ENCODE assay signal across 26 cellular contexts in genomic region chr1:89733748-89734147, GRCh38.
"Had no signal": no experiment of that assay in that cellular context is flagged by ENCODE, and none has a peak within 500 bp of the region (broad histone marks: within the 10 kb centered on the region; RNA-seq: fewer than 3 reads in every experiment).

No MANE protein-coding gene starts in this region.

- H3K4me3 Mint-ChIP-seq: activated CD8-positive, alpha-beta T cell treated with anti-CD3 and anti-CD28 coated beads for 36 hours had no signal

- H3K27me3 Mint-ChIP-seq: activated CD4-positive, alpha-beta T cell treated with anti-CD3 and anti-CD28 coated beads, Interleukin-2, amount 10 ng/mL, durations not matched to agents 24 days and 14 days; activated CD8-positive, alpha-beta T cell treated with anti-CD3 and anti-CD28 coated beads for 36 hours; activated T-helper 17 cell treated with anti-CD3 and anti-CD28 coated beads, Interleukin-2, amount 50 U/mL, for 72 hours had no signal

- H3K27ac Mint-ChIP-seq: activated CD8-positive, alpha-beta T cell treated with anti-CD3 and anti-CD28 coated beads for 36 hours; activated naive CD4-positive, alpha-beta T cell treated with anti-CD3 and anti-CD28 coated beads, Interleukin-2, amount 50 U/mL, for 72 hours; activated T-cell treated with anti-CD3 and anti-CD28 coated beads, Interleukin-2, amount 50 U/mL, for 72 hours had no signal

- DNase-seq: activated CD4-positive, alpha-beta T cell treated with anti-CD3 and anti-CD28 coated beads, Interleukin-2, amount 10 ng/mL, durations not matched to agents 24 days and 14 days; activated CD4-positive, alpha-beta T cell treated with anti-CD3 and anti-CD28 coated beads, Interleukin-2, amount 50 U/mL, for 4 hours; activated CD4-positive, CD25-positive, alpha-beta regulatory T cell; activated CD8-positive, alpha-beta T cell treated with anti-CD3 and anti-CD28 coated beads for 36 hours; activated effector memory CD4-positive, alpha-beta T cell treated with anti-CD3 and anti-CD28 coated beads, Interleukin-2, amount 50 U/mL, for 16 hours; activated naive CD4-positive, alpha-beta T cell; activated T-cell treated with anti-CD3 and anti-CD28 coated beads, Interleukin-2, amount 50 U/mL, for 1 hour; activated T-cell treated with anti-CD3 and anti-CD28 coated beads, Interleukin-2, amount 50 U/mL, for 72 hours; adrenal gland; body of pancreas; Kasumi-1; KG1; MM.1S; MV-4-11; NCI-H1092; NCI-H1417 treated with DMSO at 0.1 percent for 48 hours; NCI-H2029; NCI-H510A; NCI-H526; NCI-H748 treated with DMSO at 0.1 percent for 48 hours; PC-9; SIG-M5; T1000; WERI-Rb-1 had no signal

- ATAC-seq: activated CD8-positive, alpha-beta T cell treated with anti-CD3 and anti-CD28 coated beads for 36 hours; activated naive CD4-positive, alpha-beta T cell treated with anti-CD3 and anti-CD28 coated beads, Interleukin-2, amount 50 U/mL, for 72 hours; activated T-helper 17 cell treated with anti-CD3 and anti-CD28 coated beads, Interleukin-2, amount 50 U/mL, for 72 hours; body of pancreas had no signal

- H3K9me3 Mint-ChIP-seq: activated CD8-positive, alpha-beta T cell treated with anti-CD3 and anti-CD28 coated beads for 36 hours; activated T-cell treated with anti-CD3 and anti-CD28 coated beads, Interleukin-2, amount 50 U/mL, for 72 hours; activated T-helper 17 cell treated with anti-CD3 and anti-CD28 coated beads, Interleukin-2, amount 50 U/mL, for 72 hours had no signal
